ENCODE assay signal across 8 cellular contexts in genomic region chr9:33510264-33511183, GRCh38. TPM values are rescaled to one million over a fixed set of nuclear protein-coding genes. Genes with fewer than 3 reads are reported as not detected.
A peak's percentile ranks its signal among the peaks of the same experiment; 100 is the strongest.
DNase-seq lines count a peak whose midpoint lies in the region; ATAC-seq and TF ChIP-seq lines count a peak whose summit lies in the region.

No MANE protein-coding gene starts in this region.

- no peaks in the 10 kb centered on the region for H3K36me3 Mint-ChIP-seq in immature natural killer cell

- H3K4me3 ChIP-seq in skeletal muscle cell (ENCODE audit: low read depth, low read length): peak overlapping the region; percentile 56

- TF ChIP-seq CTCF in VCaP (conservative IDR thresholded peaks at IDR 0.05): no peak

- peak overlapping the region; percentile 90 to 98 (median 96) for H3K4me3 Mint-ChIP-seq in immature natural killer cell

- peaks cover 4 to 17% (median 5%) of the 10 kb centered on the region in 3 donors for H3K27me3 Mint-ChIP-seq in immature natural killer cell (ENCODE audit: low read depth in 3 of 3)

- peak overlapping the region; percentile 97 for H3K27ac ChIP-seq in VCaP

- DNase-seq in ACHN (peak; percentile 63), NCI-H1105 (lab: John Stamatoyannopoulos, UW) (peak; percentile 43), cerebellar nuclear complex (lab: John Stamatoyannopoulos, UW) (peak; percentile 11 to 23), immature natural killer cell (peak; percentile 5 to 16 (median 15)), skeletal muscle cell (ENCODE audit: low read depth) (no peak)

- peaks cover 0 to 8% of the 10 kb centered on the region in 2 donors for H3K4me1 Mint-ChIP-seq in immature natural killer cell

- H3K27ac Mint-ChIP-seq in immature natural killer cell: peak overlapping the region; percentile 70 to 95 (median 79)

- in situ Hi-C loops in ACHN (cut with HindIII; ENCODE audit: low pct_ligation_motif_present, low pct_unique_long_range_greater_than_20kb, low sequenced_read_pairs): no loop called here

- H3K9me3 Mint-ChIP-seq in immature natural killer cell: no peaks in the 10 kb centered on the region

- peak; percentile 48 for ATAC-seq in GM18909 (IDR thresholded peaks at IDR 0.05; ENCODE audit: poor library complexity, unreplicated experiment)
- no peak for ATAC-seq in GM19324 (IDR thresholded peaks at IDR 0.05; ENCODE audit: low FRiP score, unreplicated experiment)

RNA-seq across cellular contexts. Expression of gene ANKRD18B, which starts 13.5 kb away (rescaled TPM):
- not detected for polyA plus RNA-seq in immature natural killer cell

RNA-seq across cellular contexts. Expression of gene NOL6, which starts 36.8 kb away (rescaled TPM):
- polyA plus RNA-seq in immature natural killer cell: 10 to 100 TPM in 2 of 3 donors, 1 to 10 TPM in 1; 9.7 to 21.7 (median 18.8) TPM
